ENCODE assay signal across 2 cellular contexts in the genomic region with DNA sequence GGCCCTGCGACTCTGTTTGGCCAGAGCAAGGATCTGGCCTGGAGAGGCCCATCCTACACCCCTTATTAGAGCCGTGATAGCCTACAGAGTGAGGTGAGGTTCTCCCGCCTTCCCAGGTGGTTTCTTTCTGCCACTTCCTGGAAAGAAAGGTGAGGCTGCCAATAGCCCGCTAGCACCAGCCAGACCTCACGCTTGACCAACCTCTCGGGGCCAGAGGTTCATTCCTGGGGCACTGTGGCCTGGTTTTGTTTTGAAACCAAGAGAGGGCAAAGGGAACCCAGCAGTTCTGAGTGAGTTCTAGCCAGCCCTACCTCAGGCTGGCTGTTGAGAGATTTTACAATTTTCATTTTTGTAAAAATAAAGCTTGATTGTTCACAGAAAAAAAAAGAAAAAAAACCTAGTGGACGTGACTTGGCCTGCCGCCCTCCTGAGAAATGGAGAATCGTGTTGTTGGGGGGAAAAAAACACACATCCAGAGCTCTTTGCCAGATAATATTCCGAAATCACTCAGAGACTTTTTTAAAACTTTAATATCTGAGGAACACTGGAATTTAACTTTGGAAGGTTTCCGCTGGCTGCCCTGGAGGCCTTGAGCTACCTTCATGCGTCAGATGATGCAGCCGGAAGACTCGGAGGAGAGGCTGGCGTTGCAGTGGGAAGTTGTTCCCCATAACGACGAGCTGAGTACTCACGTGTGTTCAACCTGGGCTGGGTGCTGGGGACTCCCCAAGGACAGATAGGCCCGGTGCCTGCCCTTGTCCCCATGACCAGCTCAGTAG.
TF ChIP-seq lines count a peak whose summit lies in the region.

No MANE protein-coding gene starts in this region.

TF ChIP-seq in liver, 16 proteins besides CTCF, POLR2A, EP300 and RAD21:
- TF ChIP-seq, protein P1, sequence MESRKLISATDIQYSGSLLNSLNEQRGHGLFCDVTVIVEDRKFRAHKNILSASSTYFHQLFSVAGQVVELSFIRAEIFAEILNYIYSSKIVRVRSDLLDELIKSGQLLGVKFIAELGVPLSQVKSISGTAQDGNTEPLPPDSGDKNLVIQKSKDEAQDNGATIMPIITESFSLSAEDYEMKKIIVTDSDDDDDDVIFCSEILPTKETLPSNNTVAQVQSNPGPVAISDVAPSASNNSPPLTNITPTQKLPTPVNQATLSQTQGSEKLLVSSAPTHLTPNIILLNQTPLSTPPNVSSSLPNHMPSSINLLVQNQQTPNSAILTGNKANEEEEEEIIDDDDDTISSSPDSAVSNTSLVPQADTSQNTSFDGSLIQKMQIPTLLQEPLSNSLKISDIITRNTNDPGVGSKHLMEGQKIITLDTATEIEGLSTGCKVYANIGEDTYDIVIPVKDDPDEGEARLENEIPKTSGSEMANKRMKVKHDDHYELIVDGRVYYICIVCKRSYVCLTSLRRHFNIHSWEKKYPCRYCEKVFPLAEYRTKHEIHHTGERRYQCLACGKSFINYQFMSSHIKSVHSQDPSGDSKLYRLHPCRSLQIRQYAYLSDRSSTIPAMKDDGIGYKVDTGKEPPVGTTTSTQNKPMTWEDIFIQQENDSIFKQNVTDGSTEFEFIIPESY (IDR thresholded peaks at IDR 0.05): no peak
- TF ChIP-seq HNF4G (IDR thresholded peaks at IDR 0.05) (no peak), JUND (IDR thresholded peaks at IDR 0.05) (peak in 1 of 2 donors; percentile 77), HNF4A (conservative IDR thresholded peaks at IDR 0.05) (peak; percentile 80 to 91), FOXA2 (IDR thresholded peaks at IDR 0.05) (peak; percentile 20), YY1 (IDR thresholded peaks at IDR 0.05) (no peak), NR2F2 (IDR thresholded peaks at IDR 0.05) (no peak), GABPA (IDR thresholded peaks at IDR 0.05 in 1 of 2, conservative IDR thresholded peaks at IDR 0.05 in 1 of 2) (peak in 1 of 2 donors; percentile 32), EGR1 (IDR thresholded peaks at IDR 0.05; ENCODE audit: low read depth in 2 of 2) (peak in 1 of 2 donors; percentile 61), TAF1 (conservative IDR thresholded peaks at IDR 0.05) (no peak), RXRA (IDR thresholded peaks at IDR 0.05) (peak; percentile 84 to 96), SP1 (IDR thresholded peaks at IDR 0.05) (peak; percentile 77), FOXA1 (IDR thresholded peaks at IDR 0.05) (no peak)
- TF ChIP-seq, protein P2, sequence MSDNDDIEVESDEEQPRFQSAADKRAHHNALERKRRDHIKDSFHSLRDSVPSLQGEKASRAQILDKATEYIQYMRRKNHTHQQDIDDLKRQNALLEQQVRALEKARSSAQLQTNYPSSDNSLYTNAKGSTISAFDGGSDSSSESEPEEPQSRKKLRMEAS (IDR thresholded peaks at IDR 0.05): no peak
- TF ChIP-seq, protein P3, sequence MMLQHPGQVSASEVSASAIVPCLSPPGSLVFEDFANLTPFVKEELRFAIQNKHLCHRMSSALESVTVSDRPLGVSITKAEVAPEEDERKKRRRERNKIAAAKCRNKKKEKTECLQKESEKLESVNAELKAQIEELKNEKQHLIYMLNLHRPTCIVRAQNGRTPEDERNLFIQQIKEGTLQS (IDR thresholded peaks at IDR 0.05): no peak
- TF ChIP-seq, protein P4, sequence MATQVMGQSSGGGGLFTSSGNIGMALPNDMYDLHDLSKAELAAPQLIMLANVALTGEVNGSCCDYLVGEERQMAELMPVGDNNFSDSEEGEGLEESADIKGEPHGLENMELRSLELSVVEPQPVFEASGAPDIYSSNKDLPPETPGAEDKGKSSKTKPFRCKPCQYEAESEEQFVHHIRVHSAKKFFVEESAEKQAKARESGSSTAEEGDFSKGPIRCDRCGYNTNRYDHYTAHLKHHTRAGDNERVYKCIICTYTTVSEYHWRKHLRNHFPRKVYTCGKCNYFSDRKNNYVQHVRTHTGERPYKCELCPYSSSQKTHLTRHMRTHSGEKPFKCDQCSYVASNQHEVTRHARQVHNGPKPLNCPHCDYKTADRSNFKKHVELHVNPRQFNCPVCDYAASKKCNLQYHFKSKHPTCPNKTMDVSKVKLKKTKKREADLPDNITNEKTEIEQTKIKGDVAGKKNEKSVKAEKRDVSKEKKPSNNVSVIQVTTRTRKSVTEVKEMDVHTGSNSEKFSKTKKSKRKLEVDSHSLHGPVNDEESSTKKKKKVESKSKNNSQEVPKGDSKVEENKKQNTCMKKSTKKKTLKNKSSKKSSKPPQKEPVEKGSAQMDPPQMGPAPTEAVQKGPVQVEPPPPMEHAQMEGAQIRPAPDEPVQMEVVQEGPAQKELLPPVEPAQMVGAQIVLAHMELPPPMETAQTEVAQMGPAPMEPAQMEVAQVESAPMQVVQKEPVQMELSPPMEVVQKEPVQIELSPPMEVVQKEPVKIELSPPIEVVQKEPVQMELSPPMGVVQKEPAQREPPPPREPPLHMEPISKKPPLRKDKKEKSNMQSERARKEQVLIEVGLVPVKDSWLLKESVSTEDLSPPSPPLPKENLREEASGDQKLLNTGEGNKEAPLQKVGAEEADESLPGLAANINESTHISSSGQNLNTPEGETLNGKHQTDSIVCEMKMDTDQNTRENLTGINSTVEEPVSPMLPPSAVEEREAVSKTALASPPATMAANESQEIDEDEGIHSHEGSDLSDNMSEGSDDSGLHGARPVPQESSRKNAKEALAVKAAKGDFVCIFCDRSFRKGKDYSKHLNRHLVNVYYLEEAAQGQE (IDR thresholded peaks at IDR 0.05): peak; percentile 59

TF ChIP-seq in HepG2, 621 proteins besides CTCF, POLR2A, EP300 and RAD21:
- TF ChIP-seq, protein P5, sequence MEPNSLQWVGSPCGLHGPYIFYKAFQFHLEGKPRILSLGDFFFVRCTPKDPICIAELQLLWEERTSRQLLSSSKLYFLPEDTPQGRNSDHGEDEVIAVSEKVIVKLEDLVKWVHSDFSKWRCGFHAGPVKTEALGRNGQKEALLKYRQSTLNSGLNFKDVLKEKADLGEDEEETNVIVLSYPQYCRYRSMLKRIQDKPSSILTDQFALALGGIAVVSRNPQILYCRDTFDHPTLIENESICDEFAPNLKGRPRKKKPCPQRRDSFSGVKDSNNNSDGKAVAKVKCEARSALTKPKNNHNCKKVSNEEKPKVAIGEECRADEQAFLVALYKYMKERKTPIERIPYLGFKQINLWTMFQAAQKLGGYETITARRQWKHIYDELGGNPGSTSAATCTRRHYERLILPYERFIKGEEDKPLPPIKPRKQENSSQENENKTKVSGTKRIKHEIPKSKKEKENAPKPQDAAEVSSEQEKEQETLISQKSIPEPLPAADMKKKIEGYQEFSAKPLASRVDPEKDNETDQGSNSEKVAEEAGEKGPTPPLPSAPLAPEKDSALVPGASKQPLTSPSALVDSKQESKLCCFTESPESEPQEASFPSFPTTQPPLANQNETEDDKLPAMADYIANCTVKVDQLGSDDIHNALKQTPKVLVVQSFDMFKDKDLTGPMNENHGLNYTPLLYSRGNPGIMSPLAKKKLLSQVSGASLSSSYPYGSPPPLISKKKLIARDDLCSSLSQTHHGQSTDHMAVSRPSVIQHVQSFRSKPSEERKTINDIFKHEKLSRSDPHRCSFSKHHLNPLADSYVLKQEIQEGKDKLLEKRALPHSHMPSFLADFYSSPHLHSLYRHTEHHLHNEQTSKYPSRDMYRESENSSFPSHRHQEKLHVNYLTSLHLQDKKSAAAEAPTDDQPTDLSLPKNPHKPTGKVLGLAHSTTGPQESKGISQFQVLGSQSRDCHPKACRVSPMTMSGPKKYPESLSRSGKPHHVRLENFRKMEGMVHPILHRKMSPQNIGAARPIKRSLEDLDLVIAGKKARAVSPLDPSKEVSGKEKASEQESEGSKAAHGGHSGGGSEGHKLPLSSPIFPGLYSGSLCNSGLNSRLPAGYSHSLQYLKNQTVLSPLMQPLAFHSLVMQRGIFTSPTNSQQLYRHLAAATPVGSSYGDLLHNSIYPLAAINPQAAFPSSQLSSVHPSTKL (CRISPR knock-in tag; IDR thresholded peaks at IDR 0.05): no peak
- TF ChIP-seq THAP11 (CRISPR knock-in tag; IDR thresholded peaks at IDR 0.05) (no peak), GTF2F1 (IDR thresholded peaks at IDR 0.05; ENCODE audit: low read length) (no peak), MLLT10 (CRISPR knock-in tag; IDR thresholded peaks at IDR 0.05) (no peak), HNRNPUL1 (IDR thresholded peaks at IDR 0.05; ENCODE audit: low read depth, low read length) (no peak)
- TF ChIP-seq, protein P6, sequence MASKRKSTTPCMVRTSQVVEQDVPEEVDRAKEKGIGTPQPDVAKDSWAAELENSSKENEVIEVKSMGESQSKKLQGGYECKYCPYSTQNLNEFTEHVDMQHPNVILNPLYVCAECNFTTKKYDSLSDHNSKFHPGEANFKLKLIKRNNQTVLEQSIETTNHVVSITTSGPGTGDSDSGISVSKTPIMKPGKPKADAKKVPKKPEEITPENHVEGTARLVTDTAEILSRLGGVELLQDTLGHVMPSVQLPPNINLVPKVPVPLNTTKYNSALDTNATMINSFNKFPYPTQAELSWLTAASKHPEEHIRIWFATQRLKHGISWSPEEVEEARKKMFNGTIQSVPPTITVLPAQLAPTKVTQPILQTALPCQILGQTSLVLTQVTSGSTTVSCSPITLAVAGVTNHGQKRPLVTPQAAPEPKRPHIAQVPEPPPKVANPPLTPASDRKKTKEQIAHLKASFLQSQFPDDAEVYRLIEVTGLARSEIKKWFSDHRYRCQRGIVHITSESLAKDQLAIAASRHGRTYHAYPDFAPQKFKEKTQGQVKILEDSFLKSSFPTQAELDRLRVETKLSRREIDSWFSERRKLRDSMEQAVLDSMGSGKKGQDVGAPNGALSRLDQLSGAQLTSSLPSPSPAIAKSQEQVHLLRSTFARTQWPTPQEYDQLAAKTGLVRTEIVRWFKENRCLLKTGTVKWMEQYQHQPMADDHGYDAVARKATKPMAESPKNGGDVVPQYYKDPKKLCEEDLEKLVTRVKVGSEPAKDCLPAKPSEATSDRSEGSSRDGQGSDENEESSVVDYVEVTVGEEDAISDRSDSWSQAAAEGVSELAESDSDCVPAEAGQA (IDR thresholded peaks at IDR 0.05; ENCODE audit: low read depth): no peak
- TF ChIP-seq, protein P6 (CRISPR knock-in tag; IDR thresholded peaks at IDR 0.05; ENCODE audit: borderline replicate concordance): no peak
